2 cellular contexts compared by ENCODE assay signal in the genomic region with DNA sequence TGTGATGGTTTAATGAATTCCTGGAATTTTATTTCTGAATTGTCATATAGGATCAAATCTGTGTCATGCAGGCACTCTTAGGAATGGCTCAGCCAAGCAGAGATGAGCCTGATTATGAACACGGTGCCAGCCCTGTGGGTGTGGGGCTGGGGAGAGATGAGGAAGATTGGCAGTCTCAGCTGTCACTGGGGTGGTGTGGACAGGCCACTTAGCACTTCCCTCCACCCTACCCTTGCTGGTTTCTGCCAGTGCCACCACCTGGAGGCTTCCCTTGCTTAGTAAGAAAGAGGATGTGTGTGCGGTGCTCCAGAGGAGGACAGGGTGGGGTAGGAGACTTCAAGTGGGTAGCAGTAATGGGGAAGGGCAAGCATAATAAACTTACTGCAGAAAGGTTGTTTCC.
TF ChIP-seq lines count a peak whose summit lies in the region.

No MANE protein-coding gene starts in this region.

TF ChIP-seq in IMR-90, 13 proteins besides CTCF, POLR2A, EP300 and RAD21:
- no peak for TF ChIP-seq SMC3 (IDR thresholded peaks at IDR 0.05; ENCODE audit: low read depth, low read length)
- no peak for TF ChIP-seq ELK1 (IDR thresholded peaks at IDR 0.05; ENCODE audit: borderline replicate concordance, low read depth, low read length)
- TF ChIP-seq, protein P1, sequence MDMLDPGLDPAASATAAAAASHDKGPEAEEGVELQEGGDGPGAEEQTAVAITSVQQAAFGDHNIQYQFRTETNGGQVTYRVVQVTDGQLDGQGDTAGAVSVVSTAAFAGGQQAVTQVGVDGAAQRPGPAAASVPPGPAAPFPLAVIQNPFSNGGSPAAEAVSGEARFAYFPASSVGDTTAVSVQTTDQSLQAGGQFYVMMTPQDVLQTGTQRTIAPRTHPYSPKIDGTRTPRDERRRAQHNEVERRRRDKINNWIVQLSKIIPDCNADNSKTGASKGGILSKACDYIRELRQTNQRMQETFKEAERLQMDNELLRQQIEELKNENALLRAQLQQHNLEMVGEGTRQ (IDR thresholded peaks at IDR 0.05; ENCODE audit: low read depth, low read length) = no peak
- TF ChIP-seq RCOR1 (IDR thresholded peaks at IDR 0.05; ENCODE audit: insufficient replicate concordance, low read length) = no peak
- no peak for TF ChIP-seq MXI1 (IDR thresholded peaks at IDR 0.05; ENCODE audit: borderline replicate concordance, low read depth, low read length)
- TF ChIP-seq FOS (IDR thresholded peaks at IDR 0.05; ENCODE audit: low read depth, low read length) = no peak
- no peak for TF ChIP-seq CHD1 (IDR thresholded peaks at IDR 0.05; ENCODE audit: low read depth, low read length)
- no peak for TF ChIP-seq CEBPB (IDR thresholded peaks at IDR 0.05; ENCODE audit: low read depth, low read length)
- TF ChIP-seq RFX5 (IDR thresholded peaks at IDR 0.05; ENCODE audit: low read depth, low read length) = no peak
- TF ChIP-seq MAFK (IDR thresholded peaks at IDR 0.05; ENCODE audit: low read depth, low read length) = no peak
- TF ChIP-seq NFE2L2 (IDR thresholded peaks at IDR 0.05; ENCODE audit: low read depth, low read length) = no peak

TF ChIP-seq in HepG2, 621 proteins besides CTCF, POLR2A, EP300 and RAD21:
- no peak for TF ChIP-seq SMAD1 (CRISPR knock-in tag; IDR thresholded peaks at IDR 0.05; ENCODE audit: borderline replicate concordance, low read depth)
- no peak for TF ChIP-seq SMAD3 (CRISPR knock-in tag; IDR thresholded peaks at IDR 0.05)
- no peak for TF ChIP-seq ZFP36L2 (CRISPR knock-in tag; IDR thresholded peaks at IDR 0.05)
- TF ChIP-seq ZNF792 (CRISPR knock-in tag; IDR thresholded peaks at IDR 0.05) = no peak
- no peak for TF ChIP-seq ZBTB3 (CRISPR knock-in tag; IDR thresholded peaks at IDR 0.05; ENCODE audit: borderline replicate concordance, low read depth)
- no peak for TF ChIP-seq ZNF576 (CRISPR knock-in tag; IDR thresholded peaks at IDR 0.05)
- TF ChIP-seq ZMYM2 (CRISPR knock-in tag; IDR thresholded peaks at IDR 0.05) = no peak
- TF ChIP-seq ZNF761 (CRISPR knock-in tag; conservative IDR thresholded peaks at IDR 0.05) = no peak
- no peak for TF ChIP-seq NR2F1 (CRISPR knock-in tag; IDR thresholded peaks at IDR 0.05)
- no peak for TF ChIP-seq EZH2 (conservative IDR thresholded peaks at IDR 0.05; ENCODE audit: low read depth, low read length)
- TF ChIP-seq ZBTB2 (CRISPR knock-in tag; IDR thresholded peaks at IDR 0.05; ENCODE audit: low read depth) = no peak
- no peak for TF ChIP-seq ZNF3 (CRISPR knock-in tag; IDR thresholded peaks at IDR 0.05)
